15 cellular contexts compared by ENCODE assay signal in genomic region chr2:215622836-215623235, GRCh38.
DNase-seq lines count a peak whose midpoint lies in the region; ATAC-seq and TF ChIP-seq lines count a peak whose summit lies in the region.
"Had no signal": no experiment of that assay in that cellular context is flagged by ENCODE, and none has a peak within 500 bp of the region (broad histone marks: within the 10 kb centered on the region; RNA-seq: fewer than 3 reads in every experiment).

No MANE protein-coding gene starts in this region.

- no peaks in the 10 kb centered on the region for H3K9me3 ChIP-seq in thoracic aorta

- ATAC-seq in thoracic aorta (ENCODE audit: insufficient number of reproducible peaks, low FRiP score, low read depth): no peak
- no peak for ATAC-seq in HG02981 (IDR thresholded peaks at IDR 0.05; ENCODE audit: unreplicated experiment)
- ATAC-seq: CD8-positive, alpha-beta T cell; Panc1 had no signal

- no peaks in the 10 kb centered on the region for H3K9me3 Mint-ChIP-seq in nephron
- no peaks in the 10 kb centered on the region for H3K9me3 Mint-ChIP-seq in activated T-cell treated with anti-CD3 and anti-CD28 coated beads, Interleukin-2, amount 50 U/mL, for 24 hours
- H3K9me3 Mint-ChIP-seq: CD8-positive, alpha-beta T cell had no signal

- H3K27ac Mint-ChIP-seq in nephron: peak overlapping the region; percentile 13 to 58 (median 39)
- H3K27ac Mint-ChIP-seq in activated T-cell treated with anti-CD3 and anti-CD28 coated beads, Interleukin-2, amount 50 U/mL, for 24 hours: no peak overlapping the region
- H3K27ac Mint-ChIP-seq: CD8-positive, alpha-beta T cell had no signal

- H3K36me3 ChIP-seq in thoracic aorta: no peaks in the 10 kb centered on the region

- peaks cover 27 to 53% of the 10 kb centered on the region in 2 donors for H3K4me1 ChIP-seq in thoracic aorta (ENCODE audit: control insufficient read depth in 1 of 2, low read depth in 2 of 2)

- no peak overlapping the region for H3K4me3 Mint-ChIP-seq in nephron
- no peak overlapping the region for H3K4me3 Mint-ChIP-seq in activated T-cell treated with anti-CD3 and anti-CD28 coated beads, Interleukin-2, amount 50 U/mL, for 24 hours
- H3K4me3 Mint-ChIP-seq: CD8-positive, alpha-beta T cell had no signal

- peaks cover 65% of the 10 kb centered on the region for H3K4me1 Mint-ChIP-seq in nephron
- peaks cover 8% of the 10 kb centered on the region for H3K4me1 Mint-ChIP-seq in activated T-cell treated with anti-CD3 and anti-CD28 coated beads, Interleukin-2, amount 50 U/mL, for 24 hours (ENCODE audit: low read depth)

- peak overlapping the region; percentile 18 to 66 for H3K27ac ChIP-seq in coronary artery
- H3K27ac ChIP-seq in thoracic aorta: peak overlapping the region; percentile 74 to 76
- H3K27ac ChIP-seq: KMS-11 had no signal

- no peak overlapping the region for H3K4me3 ChIP-seq in coronary artery
- no peak overlapping the region for H3K4me3 ChIP-seq in thoracic aorta

- no peaks in the 10 kb centered on the region for H3K27me3 ChIP-seq in thoracic aorta (replicated peaks; ENCODE audit: insufficient read depth)

- H3K36me3 Mint-ChIP-seq in nephron (ENCODE audit: low read depth): no peaks in the 10 kb centered on the region
- H3K36me3 Mint-ChIP-seq in activated T-cell treated with anti-CD3 and anti-CD28 coated beads, Interleukin-2, amount 50 U/mL, for 24 hours (ENCODE audit: low read depth): no peaks in the 10 kb centered on the region
- H3K36me3 Mint-ChIP-seq: CD8-positive, alpha-beta T cell had no signal

- DNase-seq in NCI-H69 (lab: John Stamatoyannopoulos, UW) (peak; percentile 3), coronary artery (ENCODE audit: low spot score) (no peak), thoracic aorta (ENCODE audit: low spot score) (no peak), T-helper 1 cell (no peak)
- no peak for DNase-seq in activated T-cell treated with anti-CD3 and anti-CD28 coated beads, Interleukin-2, amount 50 U/mL, for 24 hours
- DNase-seq in stimulated activated CD4-positive, alpha-beta T cell treated with anti-CD3 and anti-CD28 coated beads, Interleukin-2, amount 100 ng/mL, for 24 hours: no peak
- DNase-seq: CD8-positive, alpha-beta T cell; NCI-H2081; NCI-H226; NCI-H526; SHP77 had no signal

- no peaks in the 10 kb centered on the region for H3K27me3 Mint-ChIP-seq in nephron (ENCODE audit: low read depth)
- H3K27me3 Mint-ChIP-seq in activated T-cell treated with anti-CD3 and anti-CD28 coated beads, Interleukin-2, amount 50 U/mL, for 24 hours: peaks cover 29% of the 10 kb centered on the region

- no peak for TF ChIP-seq CTCF in coronary artery (IDR thresholded peaks at IDR 0.05)
- TF ChIP-seq CTCF in nephron (IDR thresholded peaks at IDR 0.05; ENCODE audit: unreplicated experiment in 3 of 3): no peak
- no peak for TF ChIP-seq CTCF in thoracic aorta (IDR thresholded peaks at IDR 0.05)
